Comparison of ENCODE assay signal across 30 cellular contexts in genomic region chr6:160278786-160279310, GRCh38. TPM values are rescaled to one million over a fixed set of nuclear protein-coding genes. Genes with fewer than 3 reads are reported as not detected.
"Had no signal": no experiment of that assay in that cellular context is flagged by ENCODE, and none has a peak within 500 bp of the region (broad histone marks: within the 10 kb centered on the region; RNA-seq: fewer than 3 reads in every experiment).

No MANE protein-coding gene starts in this region.

- H3K4me1 Mint-ChIP-seq: activated CD8-positive, alpha-beta memory T cell treated with anti-CD3 and anti-CD28 coated beads, Interleukin-2, amount 10 ng/mL, durations not matched to agents 7 days and 5 days; activated naive CD4-positive, alpha-beta T cell treated with anti-CD3 and anti-CD28 coated beads, Interleukin-2, amount 50 U/mL, for 24 hours had no signal

- DNase-seq: activated CD4-positive, alpha-beta T cell treated with anti-CD3 and anti-CD28 coated beads for 48 hours; activated CD4-positive, alpha-beta T cell treated with anti-CD3 and anti-CD28 coated beads, Interleukin-2, amount 50 U/mL, for 4 hours; activated CD4-positive, CD25-positive, alpha-beta regulatory T cell treated with anti-CD3 and anti-CD28 coated beads, Interleukin-2, amount 50 U/mL, for 72 hours; activated CD8-positive, alpha-beta memory T cell treated with anti-CD3 and anti-CD28 coated beads, Interleukin-2, amount 10 ng/mL, durations not matched to agents 7 days and 5 days; activated effector memory CD4-positive, alpha-beta T cell treated with Interleukin-2 at 50 U/mL for 16 hours; activated naive CD4-positive, alpha-beta T cell; activated T-cell treated with anti-CD3 and anti-CD28 coated beads, Interleukin-2, amount 50 U/mL, for 24 hours; amniotic stem cell; body of pancreas; Kasumi-1; KBM-7; NCI-H1048; NCI-H1417; NCI-H1930; NCI-H2107; NCI-H345; NCI-H510A; NCI-H526 treated with DMSO at 0.1 percent for 48 hours; NK-92 treated with Interleukin-12 subunit alpha and Interleukin-12 subunit beta, amount 100 ng/mL, for 24 hours; OCI-M1; Peyer's patch; SHP77; SW 1271 had no signal

- H3K36me3 Mint-ChIP-seq: activated CD8-positive, alpha-beta memory T cell treated with anti-CD3 and anti-CD28 coated beads, Interleukin-2, amount 10 ng/mL, durations not matched to agents 7 days and 5 days; activated naive CD4-positive, alpha-beta T cell treated with anti-CD3 and anti-CD28 coated beads, Interleukin-2, amount 50 U/mL, for 24 hours had no signal

- H3K9me3 Mint-ChIP-seq: activated naive CD4-positive, alpha-beta T cell treated with anti-CD3 and anti-CD28 coated beads, Interleukin-2, amount 50 U/mL, for 24 hours; activated T-cell treated with anti-CD3 and anti-CD28 coated beads, Interleukin-2, amount 50 U/mL, for 24 hours; activated T-helper 1 cell treated with anti-CD3 and anti-CD28 coated beads, Interleukin-12 subunit alpha, Interleukin-12 subunit beta, Interleukin-2, Interleukin-4 antibody, amounts not matched to agents 30 ng/mL and 10 ng/mL and 1 ng/mL, durations not matched to agents 14 hours and 24 hours and 36 hours; T-helper 1 cell treated with Interleukin-12 subunit alpha and Interleukin-12 subunit beta and Interleukin-4 antibody, amounts not matched to agents 30 μg/mL and 1 μg/mL, for 36 hours had no signal

- H3K9me3 ChIP-seq: ascending aorta, body of pancreas, Peyer's patch, SJSA1 had no signal

- ATAC-seq: activated CD8-positive, alpha-beta memory T cell treated with anti-CD3 and anti-CD28 coated beads, Interleukin-2, amount 10 ng/mL, durations not matched to agents 7 days and 5 days; body of pancreas; SK-N-SH treated with all-trans-retinoic acid at 6 μM for 48 hours had no signal

- H3K4me1 ChIP-seq: ascending aorta, body of pancreas, Peyer's patch, SJSA1 had no signal

- H3K27ac Mint-ChIP-seq: activated CD8-positive, alpha-beta memory T cell treated with anti-CD3 and anti-CD28 coated beads, Interleukin-2, amount 10 ng/mL, durations not matched to agents 7 days and 5 days; activated naive CD4-positive, alpha-beta T cell treated with anti-CD3 and anti-CD28 coated beads, Interleukin-2, amount 50 U/mL, for 24 hours; activated T-cell treated with anti-CD3 and anti-CD28 coated beads, Interleukin-2, amount 50 U/mL, for 24 hours; activated T-helper 1 cell treated with anti-CD3 and anti-CD28 coated beads, Interleukin-12 subunit alpha, Interleukin-12 subunit beta, Interleukin-2, Interleukin-4 antibody, amounts not matched to agents 30 ng/mL and 10 ng/mL and 1 ng/mL, durations not matched to agents 14 hours and 24 hours and 36 hours; T-helper 1 cell treated with Interleukin-12 subunit alpha and Interleukin-12 subunit beta and Interleukin-4 antibody, amounts not matched to agents 30 μg/mL and 1 μg/mL, for 36 hours had no signal

- H3K4me3 Mint-ChIP-seq: activated CD8-positive, alpha-beta memory T cell treated with anti-CD3 and anti-CD28 coated beads, Interleukin-2, amount 10 ng/mL, durations not matched to agents 7 days and 5 days; activated naive CD4-positive, alpha-beta T cell treated with anti-CD3 and anti-CD28 coated beads, Interleukin-2, amount 50 U/mL, for 24 hours; activated T-cell treated with anti-CD3 and anti-CD28 coated beads, Interleukin-2, amount 50 U/mL, for 24 hours; activated T-helper 1 cell treated with anti-CD3 and anti-CD28 coated beads, Interleukin-12 subunit alpha, Interleukin-12 subunit beta, Interleukin-2, Interleukin-4 antibody, amounts not matched to agents 30 ng/mL and 10 ng/mL and 1 ng/mL, durations not matched to agents 14 hours and 24 hours and 36 hours; T-helper 1 cell treated with Interleukin-12 subunit alpha and Interleukin-12 subunit beta and Interleukin-4 antibody, amounts not matched to agents 30 μg/mL and 1 μg/mL, for 36 hours had no signal

- H3K27ac ChIP-seq: ascending aorta, body of pancreas, Peyer's patch, RWPE1, SJSA1 had no signal

- H3K4me3 ChIP-seq: ascending aorta, body of pancreas, Peyer's patch, SJSA1 had no signal

- H3K36me3 ChIP-seq: ascending aorta, Peyer's patch, SJSA1 had no signal

- H3K27me3 ChIP-seq: ascending aorta, body of pancreas, Peyer's patch, SJSA1 had no signal

RNA-seq across cellular contexts. Expression of gene SLC22A2, which starts 20.2 kb away (rescaled TPM):
- total RNA-seq: activated CD8-positive, alpha-beta memory T cell treated with anti-CD3 and anti-CD28 coated beads, Interleukin-2, amount 10 ng/mL, durations not matched to agents 7 days and 5 days; activated T-helper 1 cell treated with anti-CD3 and anti-CD28 coated beads, Interleukin-12 subunit alpha, Interleukin-12 subunit beta, Interleukin-2, Interleukin-4 antibody, amounts not matched to agents 30 ng/mL and 10 ng/mL and 1 ng/mL, durations not matched to agents 14 hours and 24 hours and 36 hours; ascending aorta; body of pancreas; Peyer's patch; SJSA1 had no signal
